8 cellular contexts compared by ENCODE assay signal in the genomic region with DNA sequence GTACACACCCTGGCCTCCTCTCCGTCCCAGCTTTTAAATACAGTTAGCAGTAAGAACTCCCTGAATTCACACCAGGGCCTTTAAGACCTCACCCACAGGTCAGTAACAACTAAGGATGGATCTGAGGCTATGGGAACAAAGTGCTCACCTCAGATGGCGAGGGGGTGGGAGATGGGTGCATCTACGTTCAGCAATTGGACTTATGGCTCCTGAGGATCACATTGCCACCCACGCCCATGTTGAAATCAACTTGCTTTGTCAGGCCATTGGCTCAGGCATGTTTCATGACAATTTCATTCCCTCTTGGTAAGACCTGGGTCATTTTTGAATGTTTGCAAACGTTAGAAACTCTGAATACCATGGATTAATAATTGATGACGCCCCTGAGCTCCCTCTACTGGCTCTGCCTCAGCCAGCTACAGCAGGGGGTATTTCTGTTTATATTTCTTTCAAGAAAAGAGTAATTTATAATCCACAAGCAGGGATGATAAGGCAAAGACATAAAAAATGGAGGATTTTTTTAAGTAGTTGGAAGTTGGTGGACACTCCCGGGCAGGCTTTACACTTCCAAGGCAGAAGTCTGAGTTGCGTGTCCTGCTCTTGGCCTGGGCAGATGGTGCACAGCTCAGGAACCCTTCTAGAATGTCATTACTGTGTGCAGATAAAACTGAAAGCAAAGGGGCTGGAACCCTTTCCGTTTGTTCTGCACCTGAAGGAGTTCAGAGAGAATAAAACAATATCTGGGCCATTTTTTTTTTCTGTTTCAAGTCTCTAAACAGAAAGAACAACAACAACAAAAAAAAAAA. TPM values are rescaled to one million over a fixed set of nuclear protein-coding genes. Genes with fewer than 3 reads are reported as not detected.
A peak's percentile ranks its signal among the peaks of the same experiment; 100 is the strongest.
DNase-seq lines count a peak whose midpoint lies in the region; ATAC-seq and TF ChIP-seq lines count a peak whose summit lies in the region.

No MANE protein-coding gene starts in this region.

- no peaks in the 10 kb centered on the region for H3K9me3 Mint-ChIP-seq in central memory CD8-positive, alpha-beta T cell

- no peak for TF ChIP-seq EP300 in stomach (IDR thresholded peaks at IDR 0.05)

- H3K4me3 ChIP-seq in right atrium auricular region (no peak overlapping the region), stomach (no peak overlapping the region)

- no peak for TF ChIP-seq POLR2A in stomach (IDR thresholded peaks at IDR 0.05)

- H3K36me3 ChIP-seq in right atrium auricular region (no peaks in the 10 kb centered on the region), stomach (no peaks in the 10 kb centered on the region)

- TF ChIP-seq CTCF in right atrium auricular region (IDR thresholded peaks at IDR 0.05), result peak in 1 of 2 donors; percentile 22
- peak in 2 of 7 experiments; percentile 9 to 16 for TF ChIP-seq CTCF in stomach (IDR thresholded peaks at IDR 0.05)

- peak; percentile 32 for ATAC-seq in HG03342 (IDR thresholded peaks at IDR 0.05; ENCODE audit: unreplicated experiment)
- no peak for ATAC-seq in central memory CD8-positive, alpha-beta T cell (replicated peaks; ENCODE audit: extremely low read depth, poor library complexity, severe bottlenecking)

- no peak overlapping the region for H3K27ac ChIP-seq in right atrium auricular region
- H3K27ac ChIP-seq in stomach, result peak overlapping the region; percentile 38 to 90 (median 66)

- no peaks in the 10 kb centered on the region for H3K27me3 Mint-ChIP-seq in central memory CD8-positive, alpha-beta T cell

- H3K4me1 Mint-ChIP-seq in central memory CD8-positive, alpha-beta T cell, result peaks cover 45% of the 10 kb centered on the region

- intact Hi-C loops in cardiac septum (cut with DNase I) (no loop called here), stomach (cut with DNase I; ENCODE audit: low total_unique reads) (no loop called here)

- DNase-seq in right atrium auricular region (ENCODE audit: low spot score) (peak; percentile 49), cardiac septum (ENCODE audit: low spot score) (no peak), stomach (no peak), epidermal melanocyte (ENCODE audit: insufficient read length, low spot score) (no peak), CD1c-positive myeloid dendritic cell (ENCODE audit: extremely low spot score) (no peak), GM19238 (ENCODE audit: insufficient read length, low spot score) (no peak)
- DNase-seq in central memory CD8-positive, alpha-beta T cell (ENCODE audit: low spot score in 2 of 2), result no peak

- peak overlapping the region; percentile 41 for H3K27ac Mint-ChIP-seq in central memory CD8-positive, alpha-beta T cell (ENCODE audit: low read depth)

- no peaks in the 10 kb centered on the region for H3K9me3 ChIP-seq in right atrium auricular region
- H3K9me3 ChIP-seq in stomach, result no peaks in the 10 kb centered on the region

- H3K36me3 Mint-ChIP-seq in central memory CD8-positive, alpha-beta T cell (ENCODE audit: insufficient read depth), result peaks cover 14% of the 10 kb centered on the region

- H3K4me3 Mint-ChIP-seq in central memory CD8-positive, alpha-beta T cell, result peak overlapping the region; percentile 23

- no peaks in the 10 kb centered on the region for H3K27me3 ChIP-seq in right atrium auricular region
- H3K27me3 ChIP-seq in stomach, result no peaks in the 10 kb centered on the region

- 32 to 48% (median 38%) methylated on average over 9 of the region's 9 CpGs for WGBS in stomach, 5 donors

- H3K4me1 ChIP-seq in right atrium auricular region (peaks cover 0 to 40% of the 10 kb centered on the region in 2 donors), stomach (peaks cover 48 to 72% (median 60%) of the 10 kb centered on the region in 4 donors)

RNA-seq across cellular contexts. Expression of a gene that starts 13.7 kb away (rescaled TPM):
- total RNA-seq in right atrium auricular region (10 to 100 TPM; 10.5 to 15.3 TPM), cardiac septum (13.7 TPM), stomach (100 to 1,000 TPM in 2 of 5 donors, 10 to 100 TPM in 3; 47.8 to 159 (median 83.4) TPM)
- polyA plus RNA-seq in stomach, result 10 to 100 TPM in 1 of 3 donors, 1 to 10 TPM in 2; 6.9 to 25.5 (median 6.9) TPM

Comparison
In these comparisons a context has a peak if more than half of its experiments do, and no peak if none do; other contexts are left out.
1. H3K27ac ChIP-seq: peak in stomach (5 of 5); none in right atrium auricular region (0 of 2).